Comparison of ENCODE assay signal across 8 cellular contexts in genomic region chr13:101785858-101786257, GRCh38.
A peak's percentile ranks its signal among the peaks of the same experiment; 100 is the strongest.
DNase-seq lines count a peak whose midpoint lies in the region; ATAC-seq and TF ChIP-seq lines count a peak whose summit lies in the region.

No MANE protein-coding gene starts in this region.

- H3K4me3 Mint-ChIP-seq in activated CD4-positive, alpha-beta T cell treated with anti-CD3 and anti-CD28 coated beads, Interleukin-2, amount 10 ng/mL, durations not matched to agents 24 days and 14 days: no peak overlapping the region

- H3K9me3 Mint-ChIP-seq in activated CD4-positive, alpha-beta T cell treated with anti-CD3 and anti-CD28 coated beads, Interleukin-2, amount 10 ng/mL, durations not matched to agents 24 days and 14 days: no peaks in the 10 kb centered on the region

- H3K4me1 ChIP-seq in suprapubic skin: no peaks in the 10 kb centered on the region
- H3K4me1 ChIP-seq in gastrocnemius medialis: no peaks in the 10 kb centered on the region

- intact Hi-C loops in gastrocnemius medialis (cut with DNase I; ENCODE audit: low total_unique reads): no loop called here
- intact Hi-C loops in activated CD4-positive, alpha-beta T cell treated with anti-CD3 and anti-CD28 coated beads, Interleukin-2, amount 10 ng/mL, durations not matched to agents 24 days and 14 days (cut with micrococcal nuclease): no loop called here

- TF ChIP-seq EP300 in suprapubic skin (IDR thresholded peaks at IDR 0.05): no peak

- ATAC-seq in GM18861 (IDR thresholded peaks at IDR 0.05; ENCODE audit: unreplicated experiment) (peak; percentile 70), GM21717 (IDR thresholded peaks at IDR 0.05; ENCODE audit: unreplicated experiment) (no peak), gastrocnemius medialis (no peak)

- H3K4me1 Mint-ChIP-seq in activated CD4-positive, alpha-beta T cell treated with anti-CD3 and anti-CD28 coated beads, Interleukin-2, amount 10 ng/mL, durations not matched to agents 24 days and 14 days: no peaks in the 10 kb centered on the region

- H3K36me3 ChIP-seq in WERI-Rb-1: no peaks in the 10 kb centered on the region
- H3K36me3 ChIP-seq in kidney epithelial cell (ENCODE audit: control insufficient read depth, insufficient read depth, low read length): no peaks in the 10 kb centered on the region
- no peaks in the 10 kb centered on the region for H3K36me3 ChIP-seq in suprapubic skin
- H3K36me3 ChIP-seq in gastrocnemius medialis: no peaks in the 10 kb centered on the region

- in situ Hi-C loops in gastrocnemius medialis (cut with MboI; ENCODE audit: low sequenced_read_pairs in 4 of 4): no loop called here

- TF ChIP-seq POLR2A in suprapubic skin (IDR thresholded peaks at IDR 0.05): no peak
- TF ChIP-seq POLR2A in gastrocnemius medialis (IDR thresholded peaks at IDR 0.05): no peak

- no peaks in the 10 kb centered on the region for H3K36me3 Mint-ChIP-seq in activated CD4-positive, alpha-beta T cell treated with anti-CD3 and anti-CD28 coated beads, Interleukin-2, amount 10 ng/mL, durations not matched to agents 24 days and 14 days (ENCODE audit: low read depth)

- TF ChIP-seq CTCF in WERI-Rb-1 (IDR thresholded peaks at IDR 0.05; ENCODE audit: low read depth, low read length): peak; percentile 92
- TF ChIP-seq CTCF in kidney epithelial cell (IDR thresholded peaks at IDR 0.05; ENCODE audit: insufficient read depth, low read length, poor library complexity, severe bottlenecking): peak; percentile 67
- TF ChIP-seq CTCF in suprapubic skin (IDR thresholded peaks at IDR 0.05): no peak
- no peak for TF ChIP-seq CTCF in gastrocnemius medialis (IDR thresholded peaks at IDR 0.05 in 4 of 5, conservative IDR thresholded peaks at IDR 0.05 in 1 of 5)

- no peaks in the 10 kb centered on the region for H3K27me3 ChIP-seq in WERI-Rb-1 (ENCODE audit: insufficient read depth, low read depth, severe bottlenecking)
- H3K27me3 ChIP-seq in kidney epithelial cell (ENCODE audit: control insufficient read depth, insufficient read depth, low read length): no peaks in the 10 kb centered on the region
- no peaks in the 10 kb centered on the region for H3K27me3 ChIP-seq in suprapubic skin
- H3K27me3 ChIP-seq in gastrocnemius medialis: no peaks in the 10 kb centered on the region

- H3K27ac ChIP-seq in WERI-Rb-1 (no peak overlapping the region), suprapubic skin (no peak overlapping the region), gastrocnemius medialis (no peak overlapping the region)

- no peak overlapping the region for H3K27ac Mint-ChIP-seq in activated CD4-positive, alpha-beta T cell treated with anti-CD3 and anti-CD28 coated beads, Interleukin-2, amount 10 ng/mL, durations not matched to agents 24 days and 14 days

- H3K27me3 Mint-ChIP-seq in activated CD4-positive, alpha-beta T cell treated with anti-CD3 and anti-CD28 coated beads, Interleukin-2, amount 10 ng/mL, durations not matched to agents 24 days and 14 days: no peaks in the 10 kb centered on the region

- DNase-seq in NCI-H1417 treated with DMSO at 0.1 percent for 48 hours (lab: John Stamatoyannopoulos, UW): peak; percentile 50
- peak; percentile 86 for DNase-seq in WERI-Rb-1
- peak; percentile 19 for DNase-seq in kidney epithelial cell (ENCODE audit: low read depth)
- no peak for DNase-seq in suprapubic skin (ENCODE audit: low spot score in 2 of 2)
- no peak for DNase-seq in gastrocnemius medialis
- no peak for DNase-seq in activated CD4-positive, alpha-beta T cell treated with anti-CD3 and anti-CD28 coated beads, Interleukin-2, amount 10 ng/mL, durations not matched to agents 24 days and 14 days

- WGBS in suprapubic skin: 15% methylated on average over 1 of the region's 1 CpG

- no peak overlapping the region for H3K4me3 ChIP-seq in WERI-Rb-1 (ENCODE audit: low read depth, low read length)
- H3K4me3 ChIP-seq in kidney epithelial cell (ENCODE audit: low read depth, low read length): no peak overlapping the region
- no peak overlapping the region for H3K4me3 ChIP-seq in suprapubic skin
- H3K4me3 ChIP-seq in gastrocnemius medialis: no peak overlapping the region

- H3K9me3 ChIP-seq in WERI-Rb-1 (ENCODE audit: severe bottlenecking): no peaks in the 10 kb centered on the region
- H3K9me3 ChIP-seq in suprapubic skin: no peaks in the 10 kb centered on the region
- H3K9me3 ChIP-seq in gastrocnemius medialis: no peaks in the 10 kb centered on the region

Comparison
In these comparisons a context has a peak if more than half of its experiments do, and no peak if none do; other contexts are left out.
1. DNase-seq: peak in NCI-H1417 treated with DMSO at 0.1 percent for 48 hours (single experiment), WERI-Rb-1 (single experiment) and kidney epithelial cell (single experiment); none in suprapubic skin (0 of 2), gastrocnemius medialis (0 of 2) and activated CD4-positive, alpha-beta T cell treated with anti-CD3 and anti-CD28 coated beads, Interleukin-2, amount 10 ng/mL, durations not matched to agents 24 days and 14 days (single experiment).
2. CTCF ChIP-seq: peak in WERI-Rb-1 (single experiment) and kidney epithelial cell (single experiment); none in suprapubic skin (0 of 2) and gastrocnemius medialis (0 of 5).